ENCODE assay signal across 10 cellular contexts in the genomic region with DNA sequence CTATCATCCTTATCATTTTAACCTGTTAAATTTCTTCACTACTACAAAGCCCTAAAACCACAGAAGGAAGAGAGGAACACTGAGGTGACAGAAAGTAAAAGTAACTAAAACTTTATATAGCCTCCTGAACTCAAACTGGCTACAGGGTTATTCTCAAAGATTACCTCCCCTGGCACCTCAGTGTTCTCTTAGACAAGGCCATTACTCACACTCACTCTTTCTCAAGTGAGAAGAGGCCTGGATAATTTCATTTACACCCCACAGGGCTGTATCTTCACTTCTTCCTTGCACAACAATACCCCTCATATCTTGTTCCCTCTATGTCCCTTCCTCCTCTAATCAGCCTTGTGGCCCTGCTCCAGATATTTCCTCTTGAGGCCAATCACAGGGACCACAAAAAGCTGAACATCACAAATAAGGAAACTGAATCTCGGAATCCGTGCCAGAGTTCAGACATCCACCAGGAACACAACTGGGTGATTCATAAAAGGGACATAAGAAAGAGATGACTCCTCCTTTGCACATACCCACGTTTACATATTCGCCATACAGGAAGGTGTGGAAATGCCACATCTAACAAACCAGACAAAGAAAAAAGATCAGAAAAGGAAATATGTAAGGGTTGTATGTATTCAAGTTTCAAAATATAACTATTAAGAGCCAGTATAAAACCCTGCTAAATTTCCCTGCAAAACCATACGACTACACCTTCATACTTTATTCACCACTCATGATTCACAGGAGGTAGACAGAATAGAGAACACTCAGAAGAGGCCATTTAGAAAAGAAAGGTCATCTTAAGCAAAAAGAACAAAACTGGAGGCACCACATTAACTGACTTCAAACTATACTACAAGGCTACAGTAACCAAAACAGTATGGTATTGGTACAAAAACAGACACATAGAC. TPM values are rescaled to one million over a fixed set of nuclear protein-coding genes. Genes with fewer than 3 reads are reported as not detected.
A peak's percentile ranks its signal among the peaks of the same experiment; 100 is the strongest.
DNase-seq lines count a peak whose midpoint lies in the region; ATAC-seq and TF ChIP-seq lines count a peak whose summit lies in the region.
"Had no signal": no experiment of that assay in that cellular context is flagged by ENCODE, and none has a peak within 500 bp of the region (broad histone marks: within the 10 kb centered on the region; RNA-seq: fewer than 3 reads in every experiment).

No MANE protein-coding gene starts in this region.

- no peak overlapping the region for H4K8ac ChIP-seq in H9 (replicated peaks; ENCODE audit: insufficient read length, low read depth, low read length)

- H3K79me1 ChIP-seq in H9 (ENCODE audit: insufficient read depth, low read depth, low read length, poor library complexity, severe bottlenecking), result peaks cover 6% of the 10 kb centered on the region

- CTCF ChIA-PET in activated naive CD4-positive, alpha-beta T cell treated with anti-CD3 and anti-CD28 coated beads for 36 hours (lab: Charles Lee), result interaction anchor here (1.2 to 19.2 kb wide), 6 partner anchors 13 to 108 kb away, joined by 3 to 508 read pairs (median 22); no protein-coding TSS in a partner anchor

- no peak overlapping the region for H3K27ac Mint-ChIP-seq in CD4-positive, CD25-positive, alpha-beta regulatory T cell
- H3K27ac Mint-ChIP-seq in activated naive CD4-positive, alpha-beta T cell treated with anti-CD3 and anti-CD28 coated beads for 36 hours, result no peak overlapping the region
- H3K27ac Mint-ChIP-seq in H9, result no peak overlapping the region; a peak in 1 of 7 replicates

- H3K36me3 ChIP-seq in CD4-positive, CD25-positive, alpha-beta regulatory T cell (ENCODE audit: control insufficient read depth, insufficient read depth, low read length), result no peaks in the 10 kb centered on the region

- peaks cover 11% of the 10 kb centered on the region for H3K79me2 ChIP-seq in H9 (ENCODE audit: insufficient read depth, low read length)

- H3K14ac ChIP-seq in H9 (ENCODE audit: insufficient read depth, low read length), result no peak overlapping the region

- WGBS in H9 (ENCODE audit: extremely low coverage, insufficient read length, low lambda C conversion rate), result no CpG with 5 or more reads among the region's 5 CpGs

- H3K4me3 Mint-ChIP-seq in CD4-positive, CD25-positive, alpha-beta regulatory T cell, result no peak overlapping the region
- peak overlapping the region; percentile 50 for H3K4me3 Mint-ChIP-seq in activated naive CD4-positive, alpha-beta T cell treated with anti-CD3 and anti-CD28 coated beads for 36 hours
- no peak overlapping the region for H3K4me3 Mint-ChIP-seq in H9
- H3K4me3 Mint-ChIP-seq: activated naive CD8-positive, alpha-beta T cell had no signal

- no peaks in the 10 kb centered on the region for H3K27me3 Mint-ChIP-seq in CD4-positive, CD25-positive, alpha-beta regulatory T cell
- H3K27me3 Mint-ChIP-seq in activated naive CD4-positive, alpha-beta T cell treated with anti-CD3 and anti-CD28 coated beads for 36 hours (ENCODE audit: low read depth), result no peaks in the 10 kb centered on the region
- no peaks in the 10 kb centered on the region for H3K27me3 Mint-ChIP-seq in H9 (ENCODE audit: low read depth)
- H3K27me3 Mint-ChIP-seq: activated naive CD8-positive, alpha-beta T cell had no signal

- no peaks in the 10 kb centered on the region for H3K27me3 ChIP-seq in CD4-positive, CD25-positive, alpha-beta regulatory T cell (ENCODE audit: control insufficient read depth, insufficient read depth, low read length)
- no peaks in the 10 kb centered on the region for H3K27me3 ChIP-seq in H9 (ENCODE audit: insufficient read depth, low read length)

- H3K4me1 Mint-ChIP-seq in CD4-positive, CD25-positive, alpha-beta regulatory T cell, result peaks cover 5 to 20% (median 10%) of the 10 kb centered on the region in 4 donors
- peaks cover 36% of the 10 kb centered on the region for H3K4me1 Mint-ChIP-seq in activated naive CD4-positive, alpha-beta T cell treated with anti-CD3 and anti-CD28 coated beads for 36 hours (ENCODE audit: low read depth)
- H3K4me1 Mint-ChIP-seq in H9, result peaks cover 8 to 13% of the 10 kb centered on the region in 2 experiments

- peak in 2 of 3 donors; percentile 43 to 55 for DNase-seq in CD4-positive, CD25-positive, alpha-beta regulatory T cell
- DNase-seq in Jurkat, Clone E6-1 (ENCODE audit: low read depth, low spot score), result peak; percentile 87
- peak; percentile 58 for DNase-seq in activated naive CD4-positive, alpha-beta T cell treated with anti-CD3 and anti-CD28 coated beads for 36 hours
- DNase-seq in iris pigment epithelial cell (ENCODE audit: low read depth) (peak; percentile 61), posterior vena cava (ENCODE audit: low spot score) (no peak), H9 (no peak), NCI-H2196 treated with DMSO at 0.1 percent for 48 hours (lab: John Stamatoyannopoulos, UW; ENCODE audit: unreplicated experiment) (no peak)
- DNase-seq: DMS 273 treated with DMSO at 0.1 percent for 48 hours had no signal

- no peak overlapping the region for H2BK120ac ChIP-seq in H9 (ENCODE audit: low read depth, low read length, poor library complexity, severe bottlenecking)

- no peak overlapping the region for H2AK5ac ChIP-seq in H9 (ENCODE audit: insufficient read length, low read length)

- H2BK5ac ChIP-seq in H9 (ENCODE audit: insufficient read length, low read length), result no peak overlapping the region

- no peak overlapping the region for H3K23ac ChIP-seq in H9 (ENCODE audit: insufficient read length, low read depth, low read length)

- H4K5ac ChIP-seq in H9 (ENCODE audit: insufficient read length, low read depth, low read length), result no peak overlapping the region

- H3K4ac ChIP-seq in H9 (ENCODE audit: low read depth, low read length), result no peak overlapping the region

- H3K4me2 ChIP-seq in H9 (ENCODE audit: insufficient read depth, insufficient read length, low read length), result no peak overlapping the region

- no peak overlapping the region for H2BK15ac ChIP-seq in H9 (ENCODE audit: low read depth, low read length)

- H3K56ac ChIP-seq in H9 (ENCODE audit: insufficient read length, low read depth, low read length), result no peak overlapping the region

- H3T11ph ChIP-seq in H9 (ENCODE audit: low read length), result no peak overlapping the region

- no peak for TF ChIP-seq CTCF in H9 (conservative IDR thresholded peaks at IDR 0.05)

- peaks cover 3% of the 10 kb centered on the region for H3K36me3 Mint-ChIP-seq in CD4-positive, CD25-positive, alpha-beta regulatory T cell
- H3K36me3 Mint-ChIP-seq in activated naive CD4-positive, alpha-beta T cell treated with anti-CD3 and anti-CD28 coated beads for 36 hours (ENCODE audit: low read depth), result peaks cover 2% of the 10 kb centered on the region
- H3K36me3 Mint-ChIP-seq in H9 (ENCODE audit: insufficient read depth in 1 of 3, low read depth in 3 of 3), result peaks cover 0 to 5% (median 0%) of the 10 kb centered on the region in 3 experiments; a peak in 1 of 7 replicates

- peak overlapping the region; percentile 94 for H3K4me3 ChIP-seq in CD4-positive, CD25-positive, alpha-beta regulatory T cell (ENCODE audit: low read depth, low read length)
- H3K4me3 ChIP-seq in Jurkat, Clone E6-1 (ENCODE audit: low read length), result peak overlapping the region; percentile 21

- H3K9ac ChIP-seq in H9 (ENCODE audit: extremely low read depth, insufficient read length, low read length), result no peak overlapping the region

- no peak overlapping the region for H3K18ac ChIP-seq in H9 (ENCODE audit: insufficient read length, low read depth, low read length)

- intact Hi-C loops in activated naive CD4-positive, alpha-beta T cell treated with anti-CD3 and anti-CD28 coated beads for 36 hours (cut with micrococcal nuclease), result loop anchor here (1.0 kb wide), 3 partner anchors 17 to 71 kb away; a partner anchor contains a TSS
- intact Hi-C loops in posterior vena cava (cut with DNase I), result loop anchor here (1.0 to 10.0 kb wide), 3 partner anchors 75 to 423 kb away; no protein-coding TSS in a partner anchor

- H3K23me2 ChIP-seq in H9 (ENCODE audit: insufficient read length, low read depth, low read length, poor library complexity, severe bottlenecking), result peaks cover 8% of the 10 kb centered on the region

- no peak overlapping the region for H4K91ac ChIP-seq in H9 (ENCODE audit: insufficient read length, low read depth, low read length)

- peaks cover 37% of the 10 kb centered on the region for H3K4me1 ChIP-seq in CD4-positive, CD25-positive, alpha-beta regulatory T cell (ENCODE audit: control insufficient read depth, insufficient read depth, low read length, poor library complexity, severe bottlenecking)
- H3K4me1 ChIP-seq in H9 (ENCODE audit: insufficient read depth, low read length), result peaks cover 8% of the 10 kb centered on the region; the same call in 1 of the 2 replicates

- ATAC-seq in CD4-positive, CD25-positive, alpha-beta regulatory T cell (ENCODE audit: low read depth in 2 of 2), result peak; percentile 23 to 28
- no peak for ATAC-seq in GM18907 (IDR thresholded peaks at IDR 0.05; ENCODE audit: unreplicated experiment)

- peak overlapping the region; percentile 57 for H3K27ac ChIP-seq in CD4-positive, CD25-positive, alpha-beta regulatory T cell (ENCODE audit: insufficient read depth, low read length, poor library complexity, severe bottlenecking)
- H3K27ac ChIP-seq in H9 (ENCODE audit: insufficient read length, low read depth, low read length), result no peak overlapping the region

- no peak overlapping the region for H2AFZ ChIP-seq in H9 (ENCODE audit: low read length)

- H3K9me3 Mint-ChIP-seq in CD4-positive, CD25-positive, alpha-beta regulatory T cell, result peaks cover 0 to 1% (median 0%) of the 10 kb centered on the region in 7 donors
- peaks cover 8% of the 10 kb centered on the region for H3K9me3 Mint-ChIP-seq in activated naive CD4-positive, alpha-beta T cell treated with anti-CD3 and anti-CD28 coated beads for 36 hours
- H3K9me3 Mint-ChIP-seq in H9, result no peaks in the 10 kb centered on the region; a peak in 1 of 5 replicates

- H3K9me3 ChIP-seq in CD4-positive, CD25-positive, alpha-beta regulatory T cell (ENCODE audit: control insufficient read depth in 2 of 2, low read length in 2 of 2), result no peaks in the 10 kb centered on the region
- H3K9me3 ChIP-seq in H9 (ENCODE audit: control insufficient read depth, low read depth, low read length), result no peaks in the 10 kb centered on the region

- H2BK12ac ChIP-seq in H9 (ENCODE audit: insufficient read length, low read depth, low read length), result no peak overlapping the region

- no peak overlapping the region for H2BK20ac ChIP-seq in H9 (ENCODE audit: low read depth, low read length, poor library complexity, severe bottlenecking)

- no peaks in the 10 kb centered on the region for H4K20me1 ChIP-seq in H9 (ENCODE audit: control insufficient read depth, insufficient read depth, insufficient read length)

RNA-seq across cellular contexts. Expression of a gene that starts 1.7 kb away (rescaled TPM):
- 24.4 TPM for total RNA-seq in CD4-positive, CD25-positive, alpha-beta regulatory T cell
- 1 to 10 TPM; 2.8 to 8.6 (median 5.3) TPM for polyA plus RNA-seq in CD4-positive, CD25-positive, alpha-beta regulatory T cell
- polyA plus RNA-seq in Jurkat, Clone E6-1 (2012; ENCODE audit: insufficient read depth, insufficient read length), result 5.8 TPM
- 1 to 10 TPM; 1.7 to 2.0 TPM for total RNA-seq in activated naive CD4-positive, alpha-beta T cell treated with anti-CD3 and anti-CD28 coated beads for 36 hours
- total RNA-seq in posterior vena cava, result 10 to 100 TPM; 11.4 to 11.5 TPM
- total RNA-seq in H9 (2021), result 11.8 and 12.8 TPM in 2 replicates

RNA-seq across cellular contexts. Expression of a gene that starts 16.6 kb away (rescaled TPM):
- total RNA-seq in CD4-positive, CD25-positive, alpha-beta regulatory T cell, result 38.1 TPM
- 10 to 100 TPM; 14.0 to 17.3 (median 15.3) TPM for polyA plus RNA-seq in CD4-positive, CD25-positive, alpha-beta regulatory T cell
- polyA plus RNA-seq in Jurkat, Clone E6-1 (2012; ENCODE audit: insufficient read depth, insufficient read length), result 47.9 TPM
- 10 to 100 TPM; 27.2 to 28.6 TPM for total RNA-seq in activated naive CD4-positive, alpha-beta T cell treated with anti-CD3 and anti-CD28 coated beads for 36 hours
- total RNA-seq in posterior vena cava, result 10 to 100 TPM; 23.5 to 24.2 TPM
- 68.5 and 70.1 TPM in 2 replicates for total RNA-seq in H9 (2021)

Comparison
In these comparisons a context has a peak if more than half of its experiments do, and no peak if none do; other contexts are left out.
1. DNase-seq: peak in CD4-positive, CD25-positive, alpha-beta regulatory T cell (2 of 3), Jurkat, Clone E6-1 (single experiment), activated naive CD4-positive, alpha-beta T cell treated with anti-CD3 and anti-CD28 coated beads for 36 hours (single experiment) and iris pigment epithelial cell (single experiment); none in posterior vena cava (single experiment), H9 (single experiment) and NCI-H2196 treated with DMSO at 0.1 percent for 48 hours (single experiment).